ENCODE assay signal across 9 cellular contexts in the genomic region with DNA sequence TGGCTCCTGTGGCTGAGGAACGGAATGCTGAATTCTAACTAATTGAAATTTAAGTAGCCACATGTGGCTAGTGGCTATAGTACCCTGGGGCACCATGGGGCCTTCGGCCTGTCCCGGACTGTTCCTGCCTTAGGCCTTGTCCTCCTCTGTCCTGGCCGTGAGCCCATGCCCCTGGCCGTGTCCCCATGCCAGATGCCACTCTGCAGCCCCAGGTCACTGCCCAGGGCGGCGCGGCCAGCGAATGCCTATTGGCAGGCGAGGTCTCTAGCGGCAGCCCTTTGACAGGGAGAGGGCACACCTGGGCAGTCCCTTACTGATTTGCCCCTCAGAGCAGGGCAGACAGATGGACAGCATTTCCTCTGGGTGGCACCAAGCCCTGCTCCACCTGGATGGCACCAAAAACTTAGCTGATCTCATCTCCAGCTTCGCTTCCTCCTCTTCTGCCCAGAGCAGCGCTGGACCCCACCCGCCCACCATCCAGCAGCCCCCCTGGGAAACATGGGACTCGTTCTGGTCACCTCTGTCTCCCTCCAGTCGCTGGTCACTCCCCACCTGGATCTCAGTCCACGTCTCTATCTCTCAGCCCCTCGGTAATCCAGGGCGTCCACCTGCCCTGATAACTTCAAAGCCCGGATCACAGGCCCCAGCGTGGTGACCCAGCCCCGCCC. TPM values are rescaled to one million over a fixed set of nuclear protein-coding genes. Genes with fewer than 3 reads are reported as not detected.
DNase-seq lines count a peak whose midpoint lies in the region; ATAC-seq and TF ChIP-seq lines count a peak whose summit lies in the region.
"Had no signal": no experiment of that assay in that cellular context is flagged by ENCODE, and none has a peak within 500 bp of the region (broad histone marks: within the 10 kb centered on the region; RNA-seq: fewer than 3 reads in every experiment).

No MANE protein-coding gene starts in this region.

- H3K27me3 Mint-ChIP-seq in activated naive CD8-positive, alpha-beta T cell treated with anti-CD3 and anti-CD28 coated beads, Interleukin-2, amount 50 U/mL, for 24 hours = no peaks in the 10 kb centered on the region
- H3K27me3 Mint-ChIP-seq in mesothelial cell of epicardium (ENCODE audit: low read depth) = peaks cover 27% of the 10 kb centered on the region

- H3K9me3 Mint-ChIP-seq in activated naive CD8-positive, alpha-beta T cell treated with anti-CD3 and anti-CD28 coated beads, Interleukin-2, amount 50 U/mL, for 24 hours = no peaks in the 10 kb centered on the region
- no peaks in the 10 kb centered on the region for H3K9me3 Mint-ChIP-seq in mesothelial cell of epicardium

- CTCF ChIA-PET in A673 (lab: Charles Lee) (interaction anchor here (0.6 to 0.7 kb wide), 3 partner anchors 90 to 544 kb away, joined by 3 to 8 read pairs (median 3); no protein-coding TSS in a partner anchor), HCT116 (lab: Charles Lee) (interaction anchor here (0.8 to 1.0 kb wide), 2 partner anchors 10 to 22 kb away, joined by 3 to 6 read pairs; no protein-coding TSS in a partner anchor)

- DNase-seq in A673 (ENCODE audit: low spot score) (no peak), HCT116 (ENCODE audit: low read depth, low spot score) (no peak), mesothelial cell of epicardium (ENCODE audit: low spot score in 2 of 2, unreplicated experiment in 2 of 2) (no peak), iPS-NIHi7 (ENCODE audit: extremely low spot score) (no peak), kidney tubule cell (ENCODE audit: low spot score) (no peak)
- no peak for DNase-seq in activated naive CD8-positive, alpha-beta T cell treated with anti-CD3 and anti-CD28 coated beads, Interleukin-2, amount 50 U/mL, for 24 hours
- DNase-seq: NCI-H1417 treated with DMSO at 0.1 percent for 48 hours had no signal

- H3K27ac Mint-ChIP-seq in activated naive CD8-positive, alpha-beta T cell treated with anti-CD3 and anti-CD28 coated beads, Interleukin-2, amount 50 U/mL, for 24 hours = peak overlapping the region; percentile 90
- peak overlapping the region; percentile 78 for H3K27ac Mint-ChIP-seq in mesothelial cell of epicardium

- H3K9ac ChIP-seq in HCT116 (ENCODE audit: low read length) = peak overlapping the region; percentile 67

- H3K4me2 ChIP-seq in HCT116 (ENCODE audit: low read length) = peak overlapping the region; percentile 96

- H3K36me3 ChIP-seq in A673 (ENCODE audit: insufficient read depth, low read length, poor library complexity, severe bottlenecking) (peaks cover 2% of the 10 kb centered on the region), HCT116 (ENCODE audit: control insufficient read depth in 1 of 2, insufficient read depth in 2 of 2, low read length in 2 of 2) (no peaks in the 10 kb centered on the region; a peak in 1 of 4 replicates)

- peaks cover 81% of the 10 kb centered on the region for H3K4me1 Mint-ChIP-seq in activated naive CD8-positive, alpha-beta T cell treated with anti-CD3 and anti-CD28 coated beads, Interleukin-2, amount 50 U/mL, for 24 hours
- peaks cover 40% of the 10 kb centered on the region for H3K4me1 Mint-ChIP-seq in mesothelial cell of epicardium

- no peak for TF ChIP-seq RAD21 in HCT116 (IDR thresholded peaks at IDR 0.05; ENCODE audit: low read depth)

- H4K20me1 ChIP-seq in HCT116 (ENCODE audit: insufficient read depth) = no peaks in the 10 kb centered on the region; the same call in 1 of the 2 replicates

- peaks cover 34% of the 10 kb centered on the region for H3K79me2 ChIP-seq in HCT116 (ENCODE audit: insufficient read depth, low read length)

- intact Hi-C loops in A673 (cut with micrococcal nuclease; ENCODE audit: unreplicated experiment) (no loop called here), HCT116 (cut with micrococcal nuclease) (loop anchor here (5.0 kb wide), 1 partner anchor 101 kb away; a partner anchor contains a TSS)

- H3K27ac ChIP-seq in A673 (ENCODE audit: low read depth, low read length, poor library complexity, severe bottlenecking) (peak overlapping the region; percentile 78), HCT116 (ENCODE audit: low read depth, low read length) (peak overlapping the region; percentile 80)

- H3K9me3 ChIP-seq in A673 (ENCODE audit: low read depth, low read length, poor library complexity, severe bottlenecking) = no peaks in the 10 kb centered on the region
- H3K9me3 ChIP-seq in HCT116 (ENCODE audit: control insufficient read depth in 1 of 2, insufficient read depth in 1 of 2, low read depth in 1 of 2, low read length in 2 of 2) = no peaks in the 10 kb centered on the region

- peak; percentile 0; the same call in 1 of the 2 replicates for ATAC-seq in HCT116
- ATAC-seq in activated naive CD8-positive, alpha-beta T cell treated with anti-CD3 and anti-CD28 coated beads, Interleukin-2, amount 50 U/mL, for 24 hours = no peak
- ATAC-seq in HG03457 (IDR thresholded peaks at IDR 0.05; ENCODE audit: unreplicated experiment) = no peak
- no peak for ATAC-seq in HG02885 (IDR thresholded peaks at IDR 0.05; ENCODE audit: poor library complexity, unreplicated experiment)

- H3K4me3 ChIP-seq in A673 (ENCODE audit: low read depth, low read length, poor library complexity, severe bottlenecking) = peak overlapping the region; percentile 61
- peak overlapping the region; percentile 45 to 59 for H3K4me3 ChIP-seq in HCT116 (replicated peaks in 1 of 2; ENCODE audit: low read depth in 1 of 2, low read length in 2 of 2)

- RAD21 ChIA-PET in HCT116 (lab: Charles Lee; ENCODE audit: low non-redundant PET in 1 of 2, low total read pairs in 2 of 2, uncharacterized antibody in 2 of 2, unreplicated experiment in 2 of 2) = interaction anchor here in 1 of 2 experiments (0.5 kb wide), 1 partner anchor 24 kb away, joined by 4 read pairs; no protein-coding TSS in a partner anchor

- TF ChIP-seq POLR2A in HCT116 (IDR thresholded peaks at IDR 0.05; ENCODE audit: borderline replicate concordance, extremely low read depth, insufficient read depth, insufficient read length) = no peak

- POLR2A ChIA-PET in A673 (lab: Charles Lee; ENCODE audit: low non-redundant PET) (interaction anchor here (0.6 kb wide), 1 partner anchor 711 kb away, joined by 6 read pairs; no protein-coding TSS in a partner anchor), HCT116 (lab: Charles Lee) (no interaction called here)

- peaks cover 29% of the 10 kb centered on the region for H3K36me3 Mint-ChIP-seq in activated naive CD8-positive, alpha-beta T cell treated with anti-CD3 and anti-CD28 coated beads, Interleukin-2, amount 50 U/mL, for 24 hours (ENCODE audit: low read depth)
- no peaks in the 10 kb centered on the region for H3K36me3 Mint-ChIP-seq in mesothelial cell of epicardium

- TF ChIP-seq CTCF in A673 (conservative IDR thresholded peaks at IDR 0.05; ENCODE audit: low read depth, low read length) (no peak), HCT116 (IDR thresholded peaks at IDR 0.05 in 2 of 3, conservative IDR thresholded peaks at IDR 0.05 in 1 of 3; ENCODE audit: borderline replicate concordance in 1 of 3, insufficient read depth in 1 of 3, low read depth in 2 of 3, low read length in 2 of 3) (no peak), mesothelial cell of epicardium (IDR thresholded peaks at IDR 0.05; ENCODE audit: unreplicated experiment) (no peak)

- H3K27me3 ChIP-seq in A673 (replicated peaks; ENCODE audit: insufficient read depth, low read depth, low read length, poor library complexity) (no peaks in the 10 kb centered on the region), HCT116 (ENCODE audit: insufficient read depth, low read length) (no peaks in the 10 kb centered on the region)

- H3K9me2 ChIP-seq in HCT116 (ENCODE audit: insufficient read depth) = no peaks in the 10 kb centered on the region

- BruUV-seq in A673 (replicated peaks; lab: Mats Ljungman, UMichigan) = no TSS peak
- BruUV-seq in HCT116 (replicated peaks; lab: Mats Ljungman, UMichigan) = no TSS peak

- peak overlapping the region; percentile 87 for H3K4me3 Mint-ChIP-seq in activated naive CD8-positive, alpha-beta T cell treated with anti-CD3 and anti-CD28 coated beads, Interleukin-2, amount 50 U/mL, for 24 hours
- H3K4me3 Mint-ChIP-seq in mesothelial cell of epicardium = peak overlapping the region; percentile 88

- H3K4me1 ChIP-seq in A673 (ENCODE audit: insufficient read depth, low read length, poor library complexity, severe bottlenecking) = peaks cover 41% of the 10 kb centered on the region
- peaks cover 37 to 65% of the 10 kb centered on the region in 2 experiments for H3K4me1 ChIP-seq in HCT116 (ENCODE audit: control insufficient read depth in 1 of 2, insufficient read depth in 2 of 2, low read length in 2 of 2)

- H2AFZ ChIP-seq in HCT116 (ENCODE audit: low read depth, low read length, poor library complexity, severe bottlenecking) = peak overlapping the region; percentile 91

TF ChIP-seq in HCT116, 20 proteins besides CTCF, POLR2A, EP300 and RAD21 (continues in another document):
- TF ChIP-seq FOSL1 (IDR thresholded peaks at IDR 0.05; ENCODE audit: low read depth) (no peak), ZFX (IDR thresholded peaks at IDR 0.05) (no peak), TCF7L2 (IDR thresholded peaks at IDR 0.05; ENCODE audit: borderline replicate concordance, extremely low read depth, insufficient read depth, insufficient read length) (peak; percentile 94), ELF1 (IDR thresholded peaks at IDR 0.05; ENCODE audit: borderline replicate concordance, low read depth) (no peak)
- TF ChIP-seq, protein P1, sequence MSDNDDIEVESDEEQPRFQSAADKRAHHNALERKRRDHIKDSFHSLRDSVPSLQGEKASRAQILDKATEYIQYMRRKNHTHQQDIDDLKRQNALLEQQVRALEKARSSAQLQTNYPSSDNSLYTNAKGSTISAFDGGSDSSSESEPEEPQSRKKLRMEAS (IDR thresholded peaks at IDR 0.05) = no peak
- TF ChIP-seq, protein P2, sequence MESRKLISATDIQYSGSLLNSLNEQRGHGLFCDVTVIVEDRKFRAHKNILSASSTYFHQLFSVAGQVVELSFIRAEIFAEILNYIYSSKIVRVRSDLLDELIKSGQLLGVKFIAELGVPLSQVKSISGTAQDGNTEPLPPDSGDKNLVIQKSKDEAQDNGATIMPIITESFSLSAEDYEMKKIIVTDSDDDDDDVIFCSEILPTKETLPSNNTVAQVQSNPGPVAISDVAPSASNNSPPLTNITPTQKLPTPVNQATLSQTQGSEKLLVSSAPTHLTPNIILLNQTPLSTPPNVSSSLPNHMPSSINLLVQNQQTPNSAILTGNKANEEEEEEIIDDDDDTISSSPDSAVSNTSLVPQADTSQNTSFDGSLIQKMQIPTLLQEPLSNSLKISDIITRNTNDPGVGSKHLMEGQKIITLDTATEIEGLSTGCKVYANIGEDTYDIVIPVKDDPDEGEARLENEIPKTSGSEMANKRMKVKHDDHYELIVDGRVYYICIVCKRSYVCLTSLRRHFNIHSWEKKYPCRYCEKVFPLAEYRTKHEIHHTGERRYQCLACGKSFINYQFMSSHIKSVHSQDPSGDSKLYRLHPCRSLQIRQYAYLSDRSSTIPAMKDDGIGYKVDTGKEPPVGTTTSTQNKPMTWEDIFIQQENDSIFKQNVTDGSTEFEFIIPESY (IDR thresholded peaks at IDR 0.05; ENCODE audit: extremely low read depth, insufficient replicate concordance, low read length) = no peak

RNA-seq across cellular contexts. Expression of a gene that starts 1.1 kb away (rescaled TPM):
- 106 and 128 TPM in 2 replicates for total RNA-seq in A673 (2021)
- 52.0 TPM for total RNA-seq in HCT116 (2021; ENCODE audit: unreplicated experiment)
- polyA plus RNA-seq in HCT116 (2012) = 35.3 and 48.1 TPM in 2 replicates
- 52.8 to 64.5 TPM (median 57.0 TPM) in 3 replicates for total RNA-seq in mesothelial cell of epicardium

RNA-seq across cellular contexts. Expression of a gene that starts 45.6 kb away (rescaled TPM):
- 1.3 and 2.4 TPM in 2 replicates for total RNA-seq in A673 (2021)
- total RNA-seq in HCT116 (2021; ENCODE audit: unreplicated experiment) = not detected
- not detected in 2 replicates for polyA plus RNA-seq in HCT116 (2012)
- total RNA-seq in mesothelial cell of epicardium = not detected in 3 replicates
